Comparison of ENCODE assay signal across 9 cellular contexts in the genomic region with DNA sequence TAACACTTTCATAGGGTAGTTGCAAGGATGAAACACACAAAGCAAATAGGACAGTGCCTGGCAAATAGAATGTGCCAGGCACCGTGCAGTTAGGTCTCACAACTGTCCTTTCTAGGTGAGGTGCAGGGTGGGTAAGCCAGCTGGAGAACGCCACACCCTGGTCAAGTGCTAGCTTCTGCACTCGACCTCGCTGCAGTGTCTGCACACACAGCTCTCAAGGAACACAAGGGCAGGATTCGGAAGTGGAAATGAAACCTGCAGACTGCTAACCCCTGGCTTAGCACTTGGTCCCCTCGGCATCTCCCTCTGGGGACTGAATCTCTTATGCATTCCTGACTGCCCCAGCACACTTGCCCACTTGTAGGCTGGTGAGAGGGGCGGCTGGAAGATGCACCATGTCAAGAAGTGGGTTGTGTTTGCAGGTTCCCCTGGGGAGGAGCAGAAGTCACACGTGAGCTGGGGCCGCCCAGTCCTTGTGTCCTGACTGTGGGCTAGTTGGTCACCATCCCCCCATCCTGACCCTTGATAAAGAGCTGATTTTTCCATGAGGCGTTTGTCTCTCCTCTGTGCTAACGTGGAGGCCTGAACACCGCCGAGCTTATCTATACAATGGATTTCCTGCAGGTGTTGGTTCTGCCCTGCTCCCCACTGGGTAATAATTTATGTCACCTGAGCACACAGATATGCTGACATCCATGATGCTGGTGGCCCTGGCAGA.
A peak's percentile ranks its signal among the peaks of the same experiment; 100 is the strongest.
DNase-seq lines count a peak whose midpoint lies in the region; ATAC-seq, FAIRE-seq and TF ChIP-seq lines count a peak whose summit lies in the region.
"Had no signal": no experiment of that assay in that cellular context is flagged by ENCODE, and none has a peak within 500 bp of the region (broad histone marks: within the 10 kb centered on the region; RNA-seq: fewer than 3 reads in every experiment).

No MANE protein-coding gene starts in this region.

- peaks cover 0 to 10% (median 0%) of the 10 kb centered on the region in 11 experiments; a peak in 4 of 22 replicates for H3K9me3 ChIP-seq in BLaER1 treated with 17β-estradiol and CSF1 and Interleukin-3, amounts not matched to agents 10 nM and 100 nM (replicated peaks in 1 of 11)

- no peak overlapping the region for H3K9ac ChIP-seq in BLaER1 treated with 17β-estradiol and CSF1 and Interleukin-3, amounts not matched to agents 10 nM and 100 nM

- peak; percentile 9 for FAIRE-seq in GM12891 (lab: Jason Lieb, UNC)
- no peak for FAIRE-seq in GM19239 (lab: Jason Lieb, UNC)

- TF ChIP-seq POLR2A in GM12891 (IDR thresholded peaks at IDR 0.05; ENCODE audit: low read depth, low read length) = no peak

- H3K4me3 ChIP-seq in BLaER1 treated with 17β-estradiol and CSF1 and Interleukin-3, amounts not matched to agents 10 nM and 100 nM = no peak overlapping the region

- no peak for TF ChIP-seq CTCF in VCaP (conservative IDR thresholded peaks at IDR 0.05)

- H3K36me3 ChIP-seq in BLaER1 treated with 17β-estradiol and CSF1 and Interleukin-3, amounts not matched to agents 10 nM and 100 nM = peaks cover 0 to 13% (median 0%) of the 10 kb centered on the region in 11 experiments; a peak in 3 of 22 replicates

- no peaks in the 10 kb centered on the region for H3K27me3 ChIP-seq in BLaER1 treated with 17β-estradiol and CSF1 and Interleukin-3, amounts not matched to agents 10 nM and 100 nM

- no peaks in the 10 kb centered on the region for H4K20me1 ChIP-seq in BLaER1 treated with 17β-estradiol and CSF1 and Interleukin-3, amounts not matched to agents 10 nM and 100 nM

- DNase-seq in GM12891 (ENCODE audit: insufficient read length, low spot score) (no peak), left colon (peak; percentile 44 to 62), GDM1 (lab: John Stamatoyannopoulos, UW) (no peak), GM19239 (ENCODE audit: insufficient read length, low spot score) (no peak), head of caudate nucleus (no peak)

- peaks cover 41 to 78% (median 68%) of the 10 kb centered on the region in 10 experiments for H3K4me1 ChIP-seq in BLaER1 treated with 17β-estradiol and CSF1 and Interleukin-3, amounts not matched to agents 10 nM and 100 nM

- intact Hi-C loops in left colon (cut with DNase I, micrococcal nuclease) = no loop called here
- intact Hi-C loops in head of caudate nucleus (cut with DNase I) = no loop called here

- 0 out of 22 replicates have a peak overlapping the region, but pooled peaks of 1 of the 11 experiments have one; percentile 20 for H3K27ac ChIP-seq in BLaER1 treated with 17β-estradiol and CSF1 and Interleukin-3, amounts not matched to agents 10 nM and 100 nM
- peak overlapping the region; percentile 44; the same call in 1 of the 2 replicates for H3K27ac ChIP-seq in VCaP
- H3K27ac ChIP-seq: HL-60 had no signal

- ATAC-seq in left colon (peak; percentile 84), esophagus mucosa (no peak)

- H3K4me2 ChIP-seq in BLaER1 treated with 17β-estradiol and CSF1 and Interleukin-3, amounts not matched to agents 10 nM and 100 nM = peak overlapping the region; percentile 53 to 78 (median 72)

TF ChIP-seq in GM12891, 5 proteins besides CTCF, POLR2A, EP300 and RAD21:
- TF ChIP-seq SPI1 (IDR thresholded peaks at IDR 0.05; ENCODE audit: low read depth, low read length) (peak; percentile 50), PAX5 (IDR thresholded peaks at IDR 0.05; ENCODE audit: insufficient read depth, low read length, severe bottlenecking) (no peak)

Comparison
In these comparisons a context has a peak if more than half of its experiments do, and no peak if none do; other contexts are left out.
1. DNase-seq: peak in left colon (2 of 2); none in GM12891 (single experiment), GDM1 (single experiment), GM19239 (single experiment) and head of caudate nucleus (0 of 42).